In genomic region chr20:20552076-20552475, GRCh38 we compare ENCODE assay signal across 15 cellular contexts.
A peak's percentile ranks its signal among the peaks of the same experiment; 100 is the strongest.
DNase-seq lines count a peak whose midpoint lies in the region; ATAC-seq and TF ChIP-seq lines count a peak whose summit lies in the region.
"Had no signal": no experiment of that assay in that cellular context is flagged by ENCODE, and none has a peak within 500 bp of the region (broad histone marks: within the 10 kb centered on the region; RNA-seq: fewer than 3 reads in every experiment).

No MANE protein-coding gene starts in this region.

- TF ChIP-seq POLR2A in GM18505 (IDR thresholded peaks at IDR 0.05; ENCODE audit: borderline replicate concordance, extremely low read depth, insufficient read depth, insufficient read length): no peak

- DNase-seq in COR-L47 (lab: John Stamatoyannopoulos, UW): peak; percentile 51
- DNase-seq in NCI-H146 (lab: John Stamatoyannopoulos, UW): peak; percentile 94
- DNase-seq in NCI-H446 treated with DMSO at 0.1 percent for 48 hours (lab: John Stamatoyannopoulos, UW): peak; percentile 81
- DNase-seq in SHP77 treated with DMSO at 0.1 percent for 48 hours (lab: John Stamatoyannopoulos, UW): peak; percentile 55
- DNase-seq in activated gamma-delta T cell (lab: John Stamatoyannopoulos, UW): no peak
- DNase-seq: activated CD4-positive, alpha-beta T cell treated with anti-CD3 and anti-CD28 coated beads for 4 hours; activated effector memory CD4-positive, alpha-beta T cell treated with Interleukin-2 at 50 U/mL for 16 hours; DMS79; midbrain; NCI-H2107; retina had no signal

- no peak for ATAC-seq in HG02885 (IDR thresholded peaks at IDR 0.05; ENCODE audit: poor library complexity, unreplicated experiment)
- no peak for ATAC-seq in GM18505 (IDR thresholded peaks at IDR 0.05; ENCODE audit: unreplicated experiment)
- no peak for ATAC-seq in HG02973 (IDR thresholded peaks at IDR 0.05; ENCODE audit: unreplicated experiment)
- ATAC-seq: A549 had no signal
